Comparison of ENCODE assay signal across 27 cellular contexts in the genomic region with DNA sequence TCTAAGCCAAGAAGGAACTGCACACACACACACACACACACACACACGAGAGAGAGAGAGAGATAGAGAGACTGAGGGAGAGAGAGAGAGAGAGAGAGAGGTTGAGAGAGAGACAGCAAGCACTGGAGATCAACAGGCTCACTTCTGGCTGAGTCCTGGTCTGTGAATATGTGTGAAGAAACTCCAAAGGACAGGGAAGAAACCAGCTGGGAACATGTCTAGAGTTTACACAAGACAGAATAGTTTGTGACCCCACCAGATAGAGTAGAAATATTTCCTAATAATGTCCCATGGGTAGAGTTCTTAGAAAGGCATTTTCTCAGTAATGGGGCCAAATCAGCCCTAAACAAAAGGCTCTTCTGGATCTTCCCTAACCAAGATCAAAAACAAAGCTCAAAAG.
"Had no signal": no experiment of that assay in that cellular context is flagged by ENCODE, and none has a peak within 500 bp of the region (broad histone marks: within the 10 kb centered on the region; RNA-seq: fewer than 3 reads in every experiment).

No MANE protein-coding gene starts in this region.

- H3K4me3 ChIP-seq: breast epithelium, colonic mucosa, dorsolateral prefrontal cortex, heart right ventricle, lower lobe of right lung, thyroid gland had no signal

- DNase-seq: activated CD4-positive, alpha-beta T cell treated with anti-CD3 and anti-CD28 coated beads for 36 hours; activated CD4-positive, CD25-positive, alpha-beta regulatory T cell; activated CD8-positive, alpha-beta memory T cell treated with anti-CD3 and anti-CD28 coated beads, Interleukin-2, amount 10 ng/mL, durations not matched to agents 7 days and 5 days; activated CD8-positive, alpha-beta T cell treated with anti-CD3 and anti-CD28 coated beads, Interleukin-2, amount 10 ng/mL, durations not matched to agents 7 days and 5 days; activated T-cell treated with anti-CD3 and anti-CD28 coated beads, Interleukin-2, amount 50 U/mL, for 48 hours; colonic mucosa; dorsolateral prefrontal cortex; effector memory CD8-positive, alpha-beta T cell; erythroblast; foreskin melanocyte; heart right ventricle; kidney glomerular epithelial cell; lower lobe of right lung; naive B cell; occipital lobe; right cardiac atrium; small intestine; stimulated activated CD4-positive, alpha-beta T cell treated with anti-CD3 and anti-CD28 coated beads, Interleukin-1b, Interleukin-23, amount 100 ng/mL, for 48 hours; stimulated activated CD4-positive, alpha-beta T cell treated with anti-CD3 and anti-CD28 coated beads, Interleukin-4, amount 100 ng/mL, for 4 hours; stimulated activated CD8-positive, alpha-beta memory T cell treated with anti-CD3 and anti-CD28 coated beads, Interleukin-4, amount 100 ng/mL, for 48 hours; stimulated activated naive CD8-positive, alpha-beta T cell treated with anti-CD3 and anti-CD28 coated beads, Interleukin-15, amount 100 ng/mL, for 72 hours; substantia nigra; thyroid gland had no signal

- H3K27ac ChIP-seq: breast epithelium, colonic mucosa, dorsolateral prefrontal cortex, heart right ventricle, lower lobe of right lung, thyroid gland had no signal

- ATAC-seq: activated CD4-positive, alpha-beta T cell treated with anti-CD3 and anti-CD28 coated beads for 36 hours; activated CD8-positive, alpha-beta memory T cell treated with anti-CD3 and anti-CD28 coated beads, Interleukin-2, amount 10 ng/mL, durations not matched to agents 7 days and 5 days; activated CD8-positive, alpha-beta T cell treated with anti-CD3 and anti-CD28 coated beads, Interleukin-2, amount 10 ng/mL, durations not matched to agents 7 days and 5 days; activated naive CD4-positive, alpha-beta T cell treated with anti-CD3 and anti-CD28 coated beads, Interleukin-2, amount 50 U/mL, for 72 hours; effector memory CD8-positive, alpha-beta T cell; heart right ventricle; left lobe of liver; lower lobe of right lung; right cardiac atrium; stimulated activated memory B cell treated with anti-CD40 and anti-IgM and Interleukin-4, amounts not matched to agents 10 μg/mL and 1 μg/mL and 100 μg/mL, for 72 hours; stimulated activated naive CD8-positive, alpha-beta T cell treated with anti-CD3 and anti-CD28 coated beads, Interleukin-15, amount 100 ng/mL, for 72 hours had no signal

- H3K9me3 ChIP-seq: breast epithelium, colonic mucosa, lower lobe of right lung, thyroid gland had no signal

- H3K4me1 ChIP-seq: breast epithelium, colonic mucosa, lower lobe of right lung had no signal

- H3K27me3 ChIP-seq: breast epithelium, colonic mucosa, heart right ventricle, thyroid gland had no signal

- H3K36me3 ChIP-seq: breast epithelium, colonic mucosa, heart right ventricle, lower lobe of right lung, thyroid gland had no signal
